ENCODE assay signal across 7 cellular contexts in genomic region chr17:2593846-2594656, GRCh38. TPM values are rescaled to one million over a fixed set of nuclear protein-coding genes. Genes with fewer than 3 reads are reported as not detected.
DNase-seq lines count a peak whose midpoint lies in the region; ATAC-seq, FAIRE-seq and TF ChIP-seq lines count a peak whose summit lies in the region.

No MANE protein-coding gene starts in this region.

- peaks cover 16% of the 10 kb centered on the region for H3K4me1 Mint-ChIP-seq in MCF 10A (ENCODE audit: insufficient read depth, unreplicated experiment)

- peak overlapping the region; percentile 98 for H3K4me3 Mint-ChIP-seq in MCF 10A (ENCODE audit: unreplicated experiment)

- H3K9me3 ChIP-seq in small intestine (ENCODE audit: control insufficient read depth, low read depth): no peaks in the 10 kb centered on the region

- H3K27ac Mint-ChIP-seq in MCF 10A (ENCODE audit: low read depth, unreplicated experiment): peak overlapping the region; percentile 96

- POLR2A ChIA-PET in MCF 10A (lab: Yijun Ruan, JAX): interaction anchor here (0.6 to 5.9 kb wide), 22 partner anchors 14 to 212 kb away, joined by 3 to 72 read pairs (median 5); partner anchors contain the start of gene METTL16

- no peaks in the 10 kb centered on the region for H3K9me3 Mint-ChIP-seq in MCF 10A (ENCODE audit: unreplicated experiment)

- FAIRE-seq in small intestine (lab: Jason Lieb, UNC): no peak

- ATAC-seq in GM18511 (IDR thresholded peaks at IDR 0.05; ENCODE audit: unreplicated experiment) (peak; percentile 59), HG02798 (IDR thresholded peaks at IDR 0.05; ENCODE audit: poor library complexity, unreplicated experiment) (peak; percentile 52)

- H3K27me3 ChIP-seq in small intestine (ENCODE audit: control insufficient read depth in 2 of 2, insufficient read depth in 2 of 2, low read length in 2 of 2): no peaks in the 10 kb centered on the region

- CTCF ChIA-PET in MCF 10A (lab: Yijun Ruan, JAX): interaction anchor here (0.6 to 2.4 kb wide), 4 partner anchors 45 to 123 kb away, joined by 3 to 9 read pairs (median 3); no protein-coding TSS in a partner anchor

- 0% methylated on average over 25 to 72 of the region's 73 CpGs for WGBS in small intestine, 3 donors

- H3K36me3 Mint-ChIP-seq in MCF 10A (ENCODE audit: insufficient read depth, unreplicated experiment): no peaks in the 10 kb centered on the region

- TF ChIP-seq CTCF in VCaP (conservative IDR thresholded peaks at IDR 0.05) (no peak), MCF 10A (IDR thresholded peaks at IDR 0.05; ENCODE audit: unreplicated experiment) (no peak)

- H3K27ac ChIP-seq in VCaP (peak overlapping the region; percentile 97), small intestine (ENCODE audit: low read depth in 1 of 2, low read length in 1 of 2) (peak overlapping the region; percentile 89 to 100)

- intact Hi-C loops in MCF 10A (cut with micrococcal nuclease): loop anchor here (2.0 kb wide), 2 partner anchors 83 to 177 kb away; partner anchors contain the start of gene METTL16

- H3K4me3 ChIP-seq in small intestine (ENCODE audit: low read depth in 1 of 2, low read length in 2 of 2): peak overlapping the region; percentile 87 to 93

- no peaks in the 10 kb centered on the region for H3K27me3 Mint-ChIP-seq in MCF 10A (ENCODE audit: insufficient read depth, unreplicated experiment)

- no peaks in the 10 kb centered on the region for H3K4me1 ChIP-seq in small intestine (ENCODE audit: control insufficient read depth in 2 of 2, insufficient read depth in 1 of 2, low read depth in 1 of 2, low read length in 1 of 2)

- BruUV-seq in MCF 10A (replicated peaks; lab: Mats Ljungman, UMichigan): no TSS peak

- H3K36me3 ChIP-seq in small intestine (ENCODE audit: control insufficient read depth in 2 of 2, insufficient read depth in 2 of 2, low read length in 2 of 2): no peaks in the 10 kb centered on the region

- peak; percentile 43 for DNase-seq in NCI-H146 treated with DMSO at 0.1 percent for 48 hours (lab: John Stamatoyannopoulos, UW; ENCODE audit: unreplicated experiment)
- DNase-seq in MCF 10A (ENCODE audit: unreplicated experiment): peak; percentile 84
- DNase-seq in iPS-NIHi11 (ENCODE audit: low spot score): peak; percentile 81
- DNase-seq in small intestine: peak; percentile 81

RNA-seq across cellular contexts. Expression of gene PAFAH1B1, which starts 0.6 kb away (rescaled TPM):
- 170 and 192 TPM in 2 replicates for total RNA-seq in MCF 10A (2022)
- polyA plus RNA-seq in small intestine: 10 to 100 TPM; 40.2 to 58.4 (median 42.2) TPM

Comparison
In these comparisons a context has a peak if more than half of its experiments do, and no peak if none do; other contexts are left out.
1. Peak in every context shown above with its lines: DNase-seq, ATAC-seq, H3K4me3 ChIP-seq and H3K27ac ChIP-seq.